8 cellular contexts compared by ENCODE assay signal in genomic region chr6:82144852-82145332, GRCh38.
DNase-seq lines count a peak whose midpoint lies in the region; ATAC-seq and TF ChIP-seq lines count a peak whose summit lies in the region.

No MANE protein-coding gene starts in this region.

- no peaks in the 10 kb centered on the region for H3K9me3 Mint-ChIP-seq in endothelial cell (ENCODE audit: unreplicated experiment)

- no peak overlapping the region for H3K27ac Mint-ChIP-seq in endothelial cell (ENCODE audit: unreplicated experiment)

- H3K27me3 Mint-ChIP-seq in endothelial cell (ENCODE audit: unreplicated experiment), result no peaks in the 10 kb centered on the region

- POLR2A ChIA-PET in HEK293T (lab: Yijun Ruan, JAX), result interaction anchor here (1.5 to 1.7 kb wide), 2 partner anchors 14 to 393 kb away, joined by 3 to 5 read pairs; no protein-coding TSS in a partner anchor

- H3K4me3 Mint-ChIP-seq in endothelial cell (ENCODE audit: unreplicated experiment), result no peak overlapping the region

- ATAC-seq in GM18870 (IDR thresholded peaks at IDR 0.05; ENCODE audit: unreplicated experiment), result no peak

- CTCF ChIA-PET in HEK293T (lab: Yijun Ruan, JAX), result interaction anchor here (0.7 kb wide), 1 partner anchor 8 kb away, joined by 3 read pairs; no protein-coding TSS in a partner anchor

- H3K4me1 Mint-ChIP-seq in endothelial cell (ENCODE audit: unreplicated experiment), result no peaks in the 10 kb centered on the region

- DNase-seq in HEK293T (ENCODE audit: extremely low spot score) (peak; percentile 21), astrocyte of the hippocampus (ENCODE audit: low read depth, low spot score) (peak; percentile 89), iPS-NIHi11 (ENCODE audit: low spot score) (peak; percentile 33), superior temporal gyrus (ENCODE audit: extremely low spot score) (peak; percentile 55), endothelial cell (ENCODE audit: low spot score) (no peak), NOMO-1 treated with DMSO at 0.1 percent for 48 hours (lab: John Stamatoyannopoulos, UW; ENCODE audit: unreplicated experiment) (no peak), SKM-1 (lab: John Stamatoyannopoulos, UW; ENCODE audit: unreplicated experiment) (no peak)

- TF ChIP-seq CTCF in endothelial cell (IDR thresholded peaks at IDR 0.05; ENCODE audit: unreplicated experiment), result no peak

- no peaks in the 10 kb centered on the region for H3K36me3 Mint-ChIP-seq in endothelial cell (ENCODE audit: low read depth, unreplicated experiment)

TF ChIP-seq in HEK293T, 16 proteins besides CTCF, POLR2A, EP300 and RAD21:
- no peak for TF ChIP-seq HDGF (IDR thresholded peaks at IDR 0.05; ENCODE audit: borderline replicate concordance)
- TF ChIP-seq LEF1 (IDR thresholded peaks at IDR 0.05; ENCODE audit: borderline replicate concordance), result no peak
- no peak for TF ChIP-seq ELF4 (IDR thresholded peaks at IDR 0.05)
- TF ChIP-seq ARNT (IDR thresholded peaks at IDR 0.05), result no peak
- no peak for TF ChIP-seq CTBP1 (IDR thresholded peaks at IDR 0.05; ENCODE audit: borderline replicate concordance)
- no peak for TF ChIP-seq FOXK2 (IDR thresholded peaks at IDR 0.05)
- TF ChIP-seq SP1 (IDR thresholded peaks at IDR 0.05), result no peak
- TF ChIP-seq L3MBTL2 (conservative IDR thresholded peaks at IDR 0.05), result no peak
- TF ChIP-seq FOXM1 (IDR thresholded peaks at IDR 0.05; ENCODE audit: borderline replicate concordance), result no peak
- no peak for TF ChIP-seq NFRKB (IDR thresholded peaks at IDR 0.05)
- no peak for TF ChIP-seq PKNOX1 (IDR thresholded peaks at IDR 0.05)
- TF ChIP-seq TARDBP (IDR thresholded peaks at IDR 0.05), result no peak
- TF ChIP-seq FOXA1 (IDR thresholded peaks at IDR 0.05), result no peak
- no peak for TF ChIP-seq SUZ12 (IDR thresholded peaks at IDR 0.05)
- TF ChIP-seq ZNF384 (IDR thresholded peaks at IDR 0.05), result no peak
- TF ChIP-seq BHLHE40 (IDR thresholded peaks at IDR 0.05; ENCODE audit: borderline replicate concordance), result no peak

Comparison
In these comparisons a context has a peak if more than half of its experiments do, and no peak if none do; other contexts are left out.
1. DNase-seq: peak in HEK293T (single experiment), astrocyte of the hippocampus (single experiment), iPS-NIHi11 (single experiment) and superior temporal gyrus (single experiment); none in endothelial cell (single experiment), NOMO-1 treated with DMSO at 0.1 percent for 48 hours (single experiment) and SKM-1 (single experiment).